15 cellular contexts compared by ENCODE assay signal in the genomic region with DNA sequence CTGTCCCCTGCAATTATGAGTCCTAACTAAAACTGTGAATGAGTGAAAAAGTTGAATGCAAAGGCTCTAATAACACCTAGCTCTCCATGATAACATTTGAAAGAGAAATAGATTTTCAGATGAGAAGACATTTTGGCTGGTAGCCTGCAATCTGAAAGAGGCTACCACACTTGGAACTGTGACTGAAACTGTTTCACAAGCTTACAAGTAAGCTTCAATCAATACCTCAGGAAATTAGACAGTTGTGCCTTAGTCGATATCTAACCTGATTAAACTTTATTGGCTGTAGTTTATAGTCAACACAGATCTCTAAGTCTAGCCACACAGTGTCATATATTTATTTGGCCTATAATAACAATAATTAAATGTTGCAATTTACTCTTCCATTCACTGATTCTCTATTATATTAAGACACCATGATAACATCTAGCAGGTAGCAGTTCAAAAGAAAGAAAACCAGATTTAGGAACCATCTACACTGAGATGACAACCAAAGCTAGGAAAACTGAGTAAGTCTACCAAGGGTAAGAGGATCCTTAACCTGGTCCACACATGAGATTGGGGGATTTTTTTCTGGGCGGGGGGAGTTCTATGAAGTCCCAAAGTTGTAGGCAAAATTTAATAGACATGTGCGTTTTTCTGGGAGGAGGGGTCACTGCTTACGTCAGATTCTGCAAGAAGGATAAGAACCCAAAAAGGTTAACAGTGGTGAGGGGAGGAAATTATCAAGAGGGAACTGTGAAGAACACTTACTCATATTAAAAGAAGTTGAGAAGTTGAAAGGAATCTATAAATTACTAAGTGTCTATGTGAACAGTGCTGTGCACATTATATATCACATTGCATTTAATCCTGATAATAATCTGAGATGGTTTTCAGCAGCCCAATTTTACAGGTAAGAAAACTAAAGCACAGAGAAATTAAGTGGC.
DNase-seq lines count a peak whose midpoint lies in the region; ATAC-seq and TF ChIP-seq lines count a peak whose summit lies in the region.
"Had no signal": no experiment of that assay in that cellular context is flagged by ENCODE, and none has a peak within 500 bp of the region (broad histone marks: within the 10 kb centered on the region; RNA-seq: fewer than 3 reads in every experiment).

No MANE protein-coding gene starts in this region.

- no peaks in the 10 kb centered on the region for H3K27me3 Mint-ChIP-seq in activated CD4-positive, alpha-beta T cell treated with anti-CD3 and anti-CD28 coated beads, Interleukin-2, amount 10 ng/mL, durations not matched to agents 24 days and 14 days
- no peaks in the 10 kb centered on the region for H3K27me3 Mint-ChIP-seq in activated CD4-positive, alpha-beta T cell treated with anti-CD3 and anti-CD28 coated beads, Interleukin-2, amount 10 ng/mL, durations not matched to agents 7 days and 5 days
- H3K27me3 Mint-ChIP-seq in natural killer cell treated with Interleukin-12 subunit alpha and Interleukin-12 subunit beta and Interleukin-15 and Interleukin-18, amount 100 ng/mL, for 72 hours = no peaks in the 10 kb centered on the region
- no peaks in the 10 kb centered on the region for H3K27me3 Mint-ChIP-seq in natural killer cell (ENCODE audit: low read depth in 2 of 2)
- H3K27me3 Mint-ChIP-seq in T-helper 2 cell treated with Interferon-gamma antibody and Interleukin-4, amounts not matched to agents 5 μg/mL and 100 μg/mL, for 36 hours (ENCODE audit: low read depth) = no peaks in the 10 kb centered on the region
- no peaks in the 10 kb centered on the region for H3K27me3 Mint-ChIP-seq in stimulated activated naive CD8-positive, alpha-beta T cell treated with anti-CD3 and anti-CD28 coated beads, Interleukin-15, amount 100 ng/mL, for 72 hours
- H3K27me3 Mint-ChIP-seq: memory B cell had no signal

- H3K27ac Mint-ChIP-seq in activated CD4-positive, alpha-beta T cell treated with anti-CD3 and anti-CD28 coated beads, Interleukin-2, amount 10 ng/mL, durations not matched to agents 24 days and 14 days = peak overlapping the region; percentile 14
- no peak overlapping the region for H3K27ac Mint-ChIP-seq in activated CD4-positive, alpha-beta T cell treated with anti-CD3 and anti-CD28 coated beads, Interleukin-2, amount 10 ng/mL, durations not matched to agents 7 days and 5 days
- peak overlapping the region; percentile 84 to 91 for H3K27ac Mint-ChIP-seq in natural killer cell treated with Interleukin-12 subunit alpha and Interleukin-12 subunit beta and Interleukin-15 and Interleukin-18, amount 100 ng/mL, for 72 hours
- H3K27ac Mint-ChIP-seq in natural killer cell = peak overlapping the region in 1 of 2 donors; percentile 8
- peak overlapping the region; percentile 9 for H3K27ac Mint-ChIP-seq in T-helper 2 cell treated with Interferon-gamma antibody and Interleukin-4, amounts not matched to agents 5 μg/mL and 100 μg/mL, for 36 hours
- no peak overlapping the region for H3K27ac Mint-ChIP-seq in stimulated activated naive CD8-positive, alpha-beta T cell treated with anti-CD3 and anti-CD28 coated beads, Interleukin-15, amount 100 ng/mL, for 72 hours
- H3K27ac Mint-ChIP-seq: memory B cell; T-helper 1 cell treated with Interleukin-12 subunit alpha and Interleukin-12 subunit beta and Interleukin-4 antibody, amounts not matched to agents 30 μg/mL and 1 μg/mL, for 36 hours had no signal

- intact Hi-C loops in activated CD4-positive, alpha-beta T cell treated with anti-CD3 and anti-CD28 coated beads, Interleukin-2, amount 10 ng/mL, durations not matched to agents 24 days and 14 days (cut with micrococcal nuclease) = loop anchor here (5.0 kb wide), 1 partner anchor 75 kb away; no protein-coding TSS in a partner anchor
- intact Hi-C loops in natural killer cell (cut with micrococcal nuclease) = no loop called here

- POLR2A ChIA-PET in activated CD4-positive, alpha-beta T cell treated with anti-CD3 and anti-CD28 coated beads, Interleukin-2, amount 10 ng/mL, durations not matched to agents 7 days and 5 days (lab: Charles Lee) = no interaction called here

- peaks cover 8% of the 10 kb centered on the region for H3K36me3 Mint-ChIP-seq in activated CD4-positive, alpha-beta T cell treated with anti-CD3 and anti-CD28 coated beads, Interleukin-2, amount 10 ng/mL, durations not matched to agents 24 days and 14 days (ENCODE audit: low read depth)
- peaks cover 2% of the 10 kb centered on the region for H3K36me3 Mint-ChIP-seq in activated CD4-positive, alpha-beta T cell treated with anti-CD3 and anti-CD28 coated beads, Interleukin-2, amount 10 ng/mL, durations not matched to agents 7 days and 5 days (ENCODE audit: low read depth)
- no peaks in the 10 kb centered on the region for H3K36me3 Mint-ChIP-seq in natural killer cell treated with Interleukin-12 subunit alpha and Interleukin-12 subunit beta and Interleukin-15 and Interleukin-18, amount 100 ng/mL, for 72 hours
- H3K36me3 Mint-ChIP-seq in natural killer cell = no peaks in the 10 kb centered on the region
- H3K36me3 Mint-ChIP-seq in T-helper 2 cell treated with Interferon-gamma antibody and Interleukin-4, amounts not matched to agents 5 μg/mL and 100 μg/mL, for 36 hours (ENCODE audit: low read depth) = no peaks in the 10 kb centered on the region

- no peaks in the 10 kb centered on the region for H3K9me3 Mint-ChIP-seq in activated CD4-positive, alpha-beta T cell treated with anti-CD3 and anti-CD28 coated beads, Interleukin-2, amount 10 ng/mL, durations not matched to agents 24 days and 14 days
- H3K9me3 Mint-ChIP-seq in activated CD4-positive, alpha-beta T cell treated with anti-CD3 and anti-CD28 coated beads, Interleukin-2, amount 10 ng/mL, durations not matched to agents 7 days and 5 days = no peaks in the 10 kb centered on the region
- no peaks in the 10 kb centered on the region for H3K9me3 Mint-ChIP-seq in natural killer cell treated with Interleukin-12 subunit alpha and Interleukin-12 subunit beta and Interleukin-15 and Interleukin-18, amount 100 ng/mL, for 72 hours
- no peaks in the 10 kb centered on the region for H3K9me3 Mint-ChIP-seq in natural killer cell
- no peaks in the 10 kb centered on the region for H3K9me3 Mint-ChIP-seq in T-helper 2 cell treated with Interferon-gamma antibody and Interleukin-4, amounts not matched to agents 5 μg/mL and 100 μg/mL, for 36 hours
- H3K9me3 Mint-ChIP-seq in stimulated activated naive CD8-positive, alpha-beta T cell treated with anti-CD3 and anti-CD28 coated beads, Interleukin-15, amount 100 ng/mL, for 72 hours = no peaks in the 10 kb centered on the region
- H3K9me3 Mint-ChIP-seq: memory B cell; T-helper 1 cell treated with Interleukin-12 subunit alpha and Interleukin-12 subunit beta and Interleukin-4 antibody, amounts not matched to agents 30 μg/mL and 1 μg/mL, for 36 hours had no signal

- H3K4me3 Mint-ChIP-seq in activated CD4-positive, alpha-beta T cell treated with anti-CD3 and anti-CD28 coated beads, Interleukin-2, amount 10 ng/mL, durations not matched to agents 24 days and 14 days = no peak overlapping the region
- no peak overlapping the region for H3K4me3 Mint-ChIP-seq in activated CD4-positive, alpha-beta T cell treated with anti-CD3 and anti-CD28 coated beads, Interleukin-2, amount 10 ng/mL, durations not matched to agents 7 days and 5 days
- H3K4me3 Mint-ChIP-seq in natural killer cell treated with Interleukin-12 subunit alpha and Interleukin-12 subunit beta and Interleukin-15 and Interleukin-18, amount 100 ng/mL, for 72 hours = peak overlapping the region; percentile 78
- H3K4me3 Mint-ChIP-seq in natural killer cell = no peak overlapping the region
- H3K4me3 Mint-ChIP-seq in T-helper 2 cell treated with Interferon-gamma antibody and Interleukin-4, amounts not matched to agents 5 μg/mL and 100 μg/mL, for 36 hours = no peak overlapping the region
- no peak overlapping the region for H3K4me3 Mint-ChIP-seq in stimulated activated naive CD8-positive, alpha-beta T cell treated with anti-CD3 and anti-CD28 coated beads, Interleukin-15, amount 100 ng/mL, for 72 hours
- H3K4me3 Mint-ChIP-seq: memory B cell; T-helper 1 cell treated with Interleukin-12 subunit alpha and Interleukin-12 subunit beta and Interleukin-4 antibody, amounts not matched to agents 30 μg/mL and 1 μg/mL, for 36 hours had no signal

- peaks cover 10% of the 10 kb centered on the region for H3K4me1 Mint-ChIP-seq in activated CD4-positive, alpha-beta T cell treated with anti-CD3 and anti-CD28 coated beads, Interleukin-2, amount 10 ng/mL, durations not matched to agents 24 days and 14 days
- H3K4me1 Mint-ChIP-seq in activated CD4-positive, alpha-beta T cell treated with anti-CD3 and anti-CD28 coated beads, Interleukin-2, amount 10 ng/mL, durations not matched to agents 7 days and 5 days = peaks cover 8% of the 10 kb centered on the region
- H3K4me1 Mint-ChIP-seq in natural killer cell treated with Interleukin-12 subunit alpha and Interleukin-12 subunit beta and Interleukin-15 and Interleukin-18, amount 100 ng/mL, for 72 hours (ENCODE audit: low read depth in 2 of 2) = peaks cover 22 to 25% of the 10 kb centered on the region in 2 donors
- H3K4me1 Mint-ChIP-seq in natural killer cell = peaks cover 15 to 20% of the 10 kb centered on the region in 2 donors
- peaks cover 14% of the 10 kb centered on the region for H3K4me1 Mint-ChIP-seq in T-helper 2 cell treated with Interferon-gamma antibody and Interleukin-4, amounts not matched to agents 5 μg/mL and 100 μg/mL, for 36 hours (ENCODE audit: low read depth)
- peaks cover 21% of the 10 kb centered on the region for H3K4me1 Mint-ChIP-seq in stimulated activated naive CD8-positive, alpha-beta T cell treated with anti-CD3 and anti-CD28 coated beads, Interleukin-15, amount 100 ng/mL, for 72 hours

- no peak for DNase-seq in activated CD4-positive, alpha-beta T cell treated with anti-CD3 and anti-CD28 coated beads, Interleukin-2, amount 10 ng/mL, durations not matched to agents 24 days and 14 days
- DNase-seq in activated CD4-positive, alpha-beta T cell treated with anti-CD3 and anti-CD28 coated beads, Interleukin-2, amount 10 ng/mL, durations not matched to agents 7 days and 5 days = no peak
- DNase-seq in natural killer cell treated with Interleukin-12 subunit alpha and Interleukin-12 subunit beta and Interleukin-15 and Interleukin-18, amount 100 ng/mL, for 72 hours (ENCODE audit: low spot score) = no peak
- no peak for DNase-seq in natural killer cell
- DNase-seq in T-helper 2 cell treated with Interferon-gamma antibody and Interleukin-4, amounts not matched to agents 5 μg/mL and 100 μg/mL, for 36 hours (ENCODE audit: low spot score) = no peak
- DNase-seq in stimulated activated naive CD8-positive, alpha-beta T cell treated with anti-CD3 and anti-CD28 coated beads, Interleukin-15, amount 100 ng/mL, for 72 hours = no peak
- no peak for DNase-seq in stimulated activated naive CD4-positive, alpha-beta T cell treated with Interleukin-2 at 50 U/mL for 16 hours (lab: John Stamatoyannopoulos, UW)
- DNase-seq: effector memory CD4-positive, alpha-beta T cell; left colon; NCI-H1694; NCI-H2171; NCI-H524 treated with DMSO at 0.1 percent for 48 hours had no signal

- CTCF ChIA-PET in activated CD4-positive, alpha-beta T cell treated with anti-CD3 and anti-CD28 coated beads, Interleukin-2, amount 10 ng/mL, durations not matched to agents 7 days and 5 days (lab: Charles Lee) = no interaction called here

- TF ChIP-seq CTCF in natural killer cell (IDR thresholded peaks at IDR 0.05) = no peak

- ATAC-seq in natural killer cell treated with Interleukin-12 subunit alpha and Interleukin-12 subunit beta and Interleukin-15 and Interleukin-18, amount 100 ng/mL, for 72 hours = peak; percentile 86 to 96
- no peak for ATAC-seq in natural killer cell
- peak; percentile 78 for ATAC-seq in stimulated activated naive CD8-positive, alpha-beta T cell treated with anti-CD3 and anti-CD28 coated beads, Interleukin-15, amount 100 ng/mL, for 72 hours
- no peak for ATAC-seq in GM21717 (IDR thresholded peaks at IDR 0.05; ENCODE audit: unreplicated experiment)
- ATAC-seq: left colon had no signal

Comparison
In these comparisons a context has a peak if more than half of its experiments do, and no peak if none do; other contexts are left out.
1. H3K27ac Mint-ChIP-seq: peak in activated CD4-positive, alpha-beta T cell treated with anti-CD3 and anti-CD28 coated beads, Interleukin-2, amount 10 ng/mL, durations not matched to agents 24 days and 14 days (single experiment), natural killer cell treated with Interleukin-12 subunit alpha and Interleukin-12 subunit beta and Interleukin-15 and Interleukin-18, amount 100 ng/mL, for 72 hours (2 of 2) and T-helper 2 cell treated with Interferon-gamma antibody and Interleukin-4, amounts not matched to agents 5 μg/mL and 100 μg/mL, for 36 hours (single experiment); none in activated CD4-positive, alpha-beta T cell treated with anti-CD3 and anti-CD28 coated beads, Interleukin-2, amount 10 ng/mL, durations not matched to agents 7 days and 5 days (single experiment) and stimulated activated naive CD8-positive, alpha-beta T cell treated with anti-CD3 and anti-CD28 coated beads, Interleukin-15, amount 100 ng/mL, for 72 hours (0 of 2).
2. ATAC-seq: peak in natural killer cell treated with Interleukin-12 subunit alpha and Interleukin-12 subunit beta and Interleukin-15 and Interleukin-18, amount 100 ng/mL, for 72 hours (2 of 2) and stimulated activated naive CD8-positive, alpha-beta T cell treated with anti-CD3 and anti-CD28 coated beads, Interleukin-15, amount 100 ng/mL, for 72 hours (single experiment); none in natural killer cell (0 of 3) and GM21717 (single experiment).